ENCODE assay signal across 26 cellular contexts in the genomic region with DNA sequence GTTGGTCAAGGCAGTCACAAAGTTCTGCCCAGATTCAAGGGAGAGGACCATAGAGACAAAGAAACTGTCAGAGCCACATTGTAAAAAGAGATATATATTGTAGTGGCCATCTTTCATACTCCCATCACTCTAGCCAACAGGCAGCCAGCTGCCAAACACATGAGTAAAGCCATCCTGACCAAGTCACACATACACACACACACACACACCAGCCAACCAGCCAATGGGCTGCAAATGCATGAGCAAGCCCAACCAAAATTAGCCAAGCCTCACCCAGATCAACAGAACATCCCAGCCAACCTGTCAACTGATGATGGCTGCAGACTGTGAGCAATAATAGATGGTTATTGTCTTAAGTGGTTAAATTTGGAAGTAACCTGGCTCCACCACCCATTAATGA.
DNase-seq lines count a peak whose midpoint lies in the region; ATAC-seq, FAIRE-seq and TF ChIP-seq lines count a peak whose summit lies in the region.
"Had no signal": no experiment of that assay in that cellular context is flagged by ENCODE, and none has a peak within 500 bp of the region (broad histone marks: within the 10 kb centered on the region; RNA-seq: fewer than 3 reads in every experiment).

No MANE protein-coding gene starts in this region.

- H3K4me3 ChIP-seq in IMR-90 (ENCODE audit: insufficient read depth, low read depth, low read length) = no peak overlapping the region
- no peak overlapping the region for H3K4me3 ChIP-seq in keratinocyte (ENCODE audit: control insufficient read depth in 2 of 3, extremely low read depth in 1 of 3, insufficient read depth in 2 of 3, low read depth in 1 of 3, low read length in 3 of 3)
- no peak overlapping the region for H3K4me3 ChIP-seq in BE2C (ENCODE audit: low read depth, low read length)
- no peak overlapping the region for H3K4me3 ChIP-seq in right lobe of liver
- H3K4me3 ChIP-seq: cardiac muscle cell, HAP-1, lower lobe of right lung, tibial nerve had no signal

- H3K27ac ChIP-seq in IMR-90 (ENCODE audit: insufficient read depth, low read length) (no peak overlapping the region; the same call in 1 of the 2 replicates), keratinocyte (ENCODE audit: control insufficient read depth, insufficient read depth, low read length) (no peak overlapping the region), right lobe of liver (no peak overlapping the region)
- H3K27ac ChIP-seq: cardiac muscle cell, lower lobe of right lung, tibial nerve had no signal

- no peaks in the 10 kb centered on the region for H3K9me3 ChIP-seq in IMR-90 (ENCODE audit: control insufficient read depth, insufficient read depth, low read length)
- no peaks in the 10 kb centered on the region for H3K9me3 ChIP-seq in keratinocyte (ENCODE audit: control insufficient read depth, low read depth, low read length)
- H3K9me3 ChIP-seq in BE2C = no peaks in the 10 kb centered on the region
- H3K9me3 ChIP-seq in right lobe of liver = no peaks in the 10 kb centered on the region
- H3K9me3 ChIP-seq: HAP-1, lower lobe of right lung, tibial nerve had no signal

- H3K56ac ChIP-seq in IMR-90 (ENCODE audit: extremely low read depth, insufficient read depth, low read length) = no peak overlapping the region

- H3K4me2 ChIP-seq in IMR-90 (ENCODE audit: low read depth, low read length) (no peak overlapping the region), keratinocyte (ENCODE audit: control insufficient read depth, extremely low read depth, insufficient read depth, low read depth, low read length) (no peak overlapping the region)

- no peaks in the 10 kb centered on the region for H4K20me1 ChIP-seq in IMR-90 (ENCODE audit: insufficient read depth, low read length)
- no peaks in the 10 kb centered on the region for H4K20me1 ChIP-seq in keratinocyte (ENCODE audit: control insufficient read depth, extremely low read depth, insufficient read depth, low read length)

- peak overlapping the region; percentile 77 for H3K4ac ChIP-seq in IMR-90 (ENCODE audit: low read depth, low read length)

- H2AK9ac ChIP-seq in IMR-90 (replicated peaks; ENCODE audit: low read depth, low read length, poor library complexity) = peak overlapping the region; percentile 85

- peaks cover 16% of the 10 kb centered on the region for H3K9me1 ChIP-seq in IMR-90 (ENCODE audit: insufficient read depth, low read length)
- H3K9me1 ChIP-seq in keratinocyte (ENCODE audit: control insufficient read depth, extremely low read depth, insufficient read depth, low read length) = no peaks in the 10 kb centered on the region

- FAIRE-seq in keratinocyte (lab: Jason Lieb, UNC) = peak; percentile 49

- POLR2A ChIA-PET in IMR-90 (lab: Charles Lee; ENCODE audit: unreplicated experiment) = no interaction called here

- intact Hi-C loops in IMR-90 (cut with micrococcal nuclease) = no loop called here
- intact Hi-C loops in right lobe of liver (cut with DNase I) = no loop called here

- peak overlapping the region; percentile 76; the same call in 2 of the 3 replicates for H2BK15ac ChIP-seq in IMR-90 (ENCODE audit: low read depth, low read length)

- no peaks in the 10 kb centered on the region for H3K79me1 ChIP-seq in IMR-90 (ENCODE audit: low read depth in 1 of 2, low read length in 2 of 2)

- H2BK5ac ChIP-seq in IMR-90 (ENCODE audit: low read depth, low read length, poor library complexity, severe bottlenecking) = peak overlapping the region; percentile 92

- peak overlapping the region; percentile 89 for H2BK120ac ChIP-seq in IMR-90 (ENCODE audit: low read depth, low read length)

- H2AK5ac ChIP-seq in IMR-90 (ENCODE audit: low read depth, low read length) = peak overlapping the region; percentile 42

- no peaks in the 10 kb centered on the region for H3K27me3 ChIP-seq in IMR-90 (ENCODE audit: control insufficient read depth, insufficient read depth, low read length)
- H3K27me3 ChIP-seq in keratinocyte (ENCODE audit: control insufficient read depth, extremely low read depth, insufficient read depth, low read length) = no peaks in the 10 kb centered on the region
- H3K27me3 ChIP-seq in BE2C = no peaks in the 10 kb centered on the region
- no peaks in the 10 kb centered on the region for H3K27me3 ChIP-seq in right lobe of liver
- H3K27me3 ChIP-seq: cardiac muscle cell, tibial nerve had no signal

- no peaks in the 10 kb centered on the region for H3K36me3 ChIP-seq in IMR-90 (ENCODE audit: control insufficient read depth, insufficient read depth, low read length)
- no peaks in the 10 kb centered on the region for H3K36me3 ChIP-seq in keratinocyte (ENCODE audit: control insufficient read depth in 2 of 2, extremely low read depth in 1 of 2, insufficient read depth in 2 of 2, low read length in 2 of 2)
- H3K36me3 ChIP-seq in BE2C = no peaks in the 10 kb centered on the region
- no peaks in the 10 kb centered on the region for H3K36me3 ChIP-seq in right lobe of liver
- H3K36me3 ChIP-seq: cardiac muscle cell, HAP-1, lower lobe of right lung, tibial nerve had no signal

- H3K14ac ChIP-seq in IMR-90 (replicated peaks; ENCODE audit: low read depth, low read length) = peak overlapping the region; percentile 89

- H4K8ac ChIP-seq in IMR-90 (ENCODE audit: low read depth in 2 of 2, low read length in 2 of 2) = peak overlapping the region; percentile 72 to 82; a peak in 2 of 4 replicates

- dilution Hi-C loops in IMR-90 (cut with HindIII; ENCODE audit: low sequenced_read_pairs, unreplicated experiment) = no loop called here
- dilution Hi-C loops in keratinocyte (cut with MboI; ENCODE audit: extremely low pct_ligation_motif_present, low sequenced_read_pairs) = no loop called here

- TF ChIP-seq CTCF in IMR-90 (conservative IDR thresholded peaks at IDR 0.05; ENCODE audit: low read depth, low read length) = no peak
- TF ChIP-seq CTCF in keratinocyte (optimal IDR thresholded peaks at IDR 0.05 in 1 of 3, IDR thresholded peaks at IDR 0.05 in 1 of 3, conservative IDR thresholded peaks at IDR 0.05 in 1 of 3; ENCODE audit: extremely low read depth in 1 of 3, insufficient read depth in 2 of 3, low read length in 3 of 3) = no peak
- no peak for TF ChIP-seq CTCF in BE2C (IDR thresholded peaks at IDR 0.05; ENCODE audit: low read depth, low read length)
- no peak for TF ChIP-seq CTCF in right lobe of liver (IDR thresholded peaks at IDR 0.05)

- H3K9ac ChIP-seq in IMR-90 (ENCODE audit: low read depth, low read length) = no peak overlapping the region
- H3K9ac ChIP-seq in keratinocyte (ENCODE audit: control insufficient read depth, extremely low read depth, insufficient read depth, low read length) = no peak overlapping the region

- H4K5ac ChIP-seq in IMR-90 (ENCODE audit: low read depth, low read length) = no peak overlapping the region

- H3K18ac ChIP-seq in IMR-90 (ENCODE audit: low read depth, low read length) = peak overlapping the region; percentile 39; the same call in 1 of the 2 replicates

- H3K79me2 ChIP-seq in keratinocyte (ENCODE audit: control insufficient read depth, insufficient read depth, low read length) = no peaks in the 10 kb centered on the region

- ATAC-seq in IMR-90 (ENCODE audit: low read depth) (peak; percentile 6; the same call in 1 of the 2 replicates), right lobe of liver (no peak)
- ATAC-seq: activated T-helper 17 cell treated with anti-CD3 and anti-CD28 coated beads, Interleukin-2, amount 50 U/mL, for 72 hours; lower lobe of right lung; sciatic nerve; stimulated activated naive CD8-positive, alpha-beta T cell treated with anti-CD3 and anti-CD28 coated beads, Interleukin-15, Interleukin-2, amounts not matched to agents 100 U/mL and 50 U/mL, for 24 hours had no signal

- CTCF ChIA-PET in IMR-90 (lab: Yijun Ruan, JAX) = interaction anchor here (0.5 kb wide), 1 partner anchor 418 kb away, joined by 3 read pairs; no protein-coding TSS in a partner anchor

- H3K4me1 ChIP-seq in IMR-90 (ENCODE audit: control insufficient read depth, insufficient read depth, low read length) = peaks cover 12% of the 10 kb centered on the region
- H3K4me1 ChIP-seq in keratinocyte (ENCODE audit: control insufficient read depth, extremely low read depth, insufficient read depth, low read length) = peaks cover 21% of the 10 kb centered on the region
- no peaks in the 10 kb centered on the region for H3K4me1 ChIP-seq in BE2C
- no peaks in the 10 kb centered on the region for H3K4me1 ChIP-seq in right lobe of liver
- H3K4me1 ChIP-seq: HAP-1, lower lobe of right lung had no signal

- H2AFZ ChIP-seq in IMR-90 (replicated peaks; ENCODE audit: low read length, poor library complexity) (peak overlapping the region; percentile 44), keratinocyte (ENCODE audit: control insufficient read depth, low read length) (no peak overlapping the region)

- peak overlapping the region; percentile 71; the same call in 1 of the 2 replicates for H4K91ac ChIP-seq in IMR-90 (ENCODE audit: insufficient read depth, low read depth, low read length)

- H3K23ac ChIP-seq in IMR-90 (ENCODE audit: low read depth, low read length) = no peak overlapping the region

- TF ChIP-seq POLR2A in IMR-90 (IDR thresholded peaks at IDR 0.05; ENCODE audit: low read depth, low read length) (no peak), right lobe of liver (IDR thresholded peaks at IDR 0.05) (no peak)

- TF ChIP-seq RAD21 in IMR-90 (IDR thresholded peaks at IDR 0.05; ENCODE audit: low read length) = no peak

- in situ Hi-C loops in IMR-90 (cut with MboI; ENCODE audit: low sequenced_read_pairs) = no loop called here

- no TSS peak for BruUV-seq in IMR-90 (replicated peaks; lab: Mats Ljungman, UMichigan)

- peak overlapping the region; percentile 96 for H2BK20ac ChIP-seq in IMR-90 (ENCODE audit: low read depth, low read length)

- DNase-seq in ELR (ENCODE audit: low read depth) (peak; percentile 31), IMR-90 (peak; percentile 55), astrocyte of the hippocampus (ENCODE audit: low read depth, low spot score) (peak; percentile 28), keratinocyte (ENCODE audit: low read depth, low spot score) (peak; percentile 13), iPS-NIHi7 (ENCODE audit: extremely low spot score) (no peak), BE2C (no peak), right lobe of liver (no peak), EL (no peak)
- DNase-seq: activated CD4-positive, alpha-beta T cell treated with anti-CD3 and anti-CD28 coated beads, Interleukin-2, amount 10 ng/mL, durations not matched to agents 24 days and 14 days; DND-41; erythroblast; head of caudate nucleus; lower lobe of right lung; MV-4-11; NCI-H2081; NCI-H524; occipital lobe; OCI-M1; SHP77 treated with DMSO at 0.1 percent for 48 hours; stimulated activated naive CD8-positive, alpha-beta T cell treated with anti-CD3 and anti-CD28 coated beads, Interleukin-15, Interleukin-2, amounts not matched to agents 100 U/mL and 50 U/mL, for 24 hours; T-helper 1 cell had no signal

TF ChIP-seq in IMR-90, 13 proteins besides CTCF, POLR2A, EP300 and RAD21 (continues in another document):
- no peak for TF ChIP-seq RCOR1 (IDR thresholded peaks at IDR 0.05; ENCODE audit: insufficient replicate concordance, low read length)
- TF ChIP-seq, protein P1, sequence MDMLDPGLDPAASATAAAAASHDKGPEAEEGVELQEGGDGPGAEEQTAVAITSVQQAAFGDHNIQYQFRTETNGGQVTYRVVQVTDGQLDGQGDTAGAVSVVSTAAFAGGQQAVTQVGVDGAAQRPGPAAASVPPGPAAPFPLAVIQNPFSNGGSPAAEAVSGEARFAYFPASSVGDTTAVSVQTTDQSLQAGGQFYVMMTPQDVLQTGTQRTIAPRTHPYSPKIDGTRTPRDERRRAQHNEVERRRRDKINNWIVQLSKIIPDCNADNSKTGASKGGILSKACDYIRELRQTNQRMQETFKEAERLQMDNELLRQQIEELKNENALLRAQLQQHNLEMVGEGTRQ (IDR thresholded peaks at IDR 0.05; ENCODE audit: low read depth, low read length) = no peak

Comparison
In these comparisons a context has a peak if more than half of its experiments do, and no peak if none do; other contexts are left out.
1. DNase-seq: peak in ELR (single experiment), IMR-90 (single experiment), astrocyte of the hippocampus (single experiment) and keratinocyte (single experiment); none in iPS-NIHi7 (single experiment), BE2C (single experiment), right lobe of liver (0 of 3) and EL (single experiment).